1 cellular context compared by ENCODE assay signal in genomic region chr9:130526854-130527650, GRCh38.
TF ChIP-seq lines count a peak whose summit lies in the region.

No MANE protein-coding gene starts in this region.

TF ChIP-seq in HepG2, 621 proteins besides CTCF, POLR2A, EP300 and RAD21 (continued from another document and continues in another):
- TF ChIP-seq ZNF142 (CRISPR knock-in tag; IDR thresholded peaks at IDR 0.05) = peak; percentile 65; the same call in 1 of the 2 replicates
- no peak for TF ChIP-seq ZNF234 (CRISPR knock-in tag; conservative IDR thresholded peaks at IDR 0.05)
- peak; percentile 97 for TF ChIP-seq HNF4A (CRISPR knock-in tag; IDR thresholded peaks at IDR 0.05)
- TF ChIP-seq ZBTB20 (CRISPR knock-in tag; IDR thresholded peaks at IDR 0.05; ENCODE audit: borderline replicate concordance, low read depth) = 0 out of 2 replicates have a peak, but pooled peaks have one; percentile 20
- TF ChIP-seq ZNF580 (CRISPR knock-in tag; IDR thresholded peaks at IDR 0.05; ENCODE audit: borderline replicate concordance, low read depth) = peak; percentile 53; the same call in 1 of the 2 replicates
- TF ChIP-seq ZBTB25 (CRISPR knock-in tag; IDR thresholded peaks at IDR 0.05) = peak; percentile 81
- no peak for TF ChIP-seq ZC3H4 (CRISPR knock-in tag; IDR thresholded peaks at IDR 0.05; ENCODE audit: borderline replicate concordance)
- TF ChIP-seq ZNF777 (CRISPR knock-in tag; IDR thresholded peaks at IDR 0.05) = peak; percentile 75
- TF ChIP-seq SRSF1 (optimal IDR thresholded peaks at IDR 0.05; ENCODE audit: low read depth, low read length) = peak; percentile 55
- peak; percentile 88 for TF ChIP-seq RARA (CRISPR knock-in tag; IDR thresholded peaks at IDR 0.05)
- peak; percentile 23; the same call in 1 of the 2 replicates for TF ChIP-seq SAP130 (CRISPR knock-in tag; IDR thresholded peaks at IDR 0.05; ENCODE audit: low read depth)
- TF ChIP-seq GLI4 (CRISPR knock-in tag; IDR thresholded peaks at IDR 0.05; ENCODE audit: borderline replicate concordance) = 0 out of 2 replicates have a peak, but pooled peaks have one; percentile 32
- TF ChIP-seq ARID5B (CRISPR knock-in tag; IDR thresholded peaks at IDR 0.05) = peak; percentile 85
- 0 out of 2 replicates have a peak, but pooled peaks have one; percentile 62 for TF ChIP-seq MTF2 (CRISPR knock-in tag; IDR thresholded peaks at IDR 0.05; ENCODE audit: borderline replicate concordance)
- TF ChIP-seq MEIS2 (CRISPR knock-in tag; IDR thresholded peaks at IDR 0.05) = peak; percentile 47
- TF ChIP-seq MED1 (CRISPR knock-in tag; IDR thresholded peaks at IDR 0.05) = peak; percentile 66
- TF ChIP-seq ZNF660 (CRISPR knock-in tag; IDR thresholded peaks at IDR 0.05; ENCODE audit: borderline replicate concordance, low read depth) = no peak
- TF ChIP-seq MIER3 (CRISPR knock-in tag; IDR thresholded peaks at IDR 0.05; ENCODE audit: borderline replicate concordance) = peak; percentile 75; the same call in 1 of the 2 replicates
- TF ChIP-seq ZNF292 (CRISPR knock-in tag; IDR thresholded peaks at IDR 0.05; ENCODE audit: borderline replicate concordance, low read depth) = peak; percentile 96
- TF ChIP-seq ZGPAT (CRISPR knock-in tag; IDR thresholded peaks at IDR 0.05) = peak; percentile 72; the same call in 1 of the 2 replicates
- no peak for TF ChIP-seq ZSCAN31 (CRISPR knock-in tag; IDR thresholded peaks at IDR 0.05; ENCODE audit: low read depth)
- TF ChIP-seq BORCS8-MEF2B (CRISPR knock-in tag; IDR thresholded peaks at IDR 0.05) = peak; percentile 27; the same call in 1 of the 2 replicates
- TF ChIP-seq MTA1 (CRISPR knock-in tag; IDR thresholded peaks at IDR 0.05; ENCODE audit: borderline replicate concordance) = peak; percentile 100
- TF ChIP-seq IRF2 (CRISPR knock-in tag; IDR thresholded peaks at IDR 0.05) = 0 out of 2 replicates have a peak, but pooled peaks have one; percentile 18
- peak; percentile 63 for TF ChIP-seq HIVEP1 (CRISPR knock-in tag; IDR thresholded peaks at IDR 0.05)
- 0 out of 2 replicates have a peak, but pooled peaks have one; percentile 47 for TF ChIP-seq ZNF784 (CRISPR knock-in tag; IDR thresholded peaks at IDR 0.05; ENCODE audit: borderline replicate concordance)
- TF ChIP-seq NBN (conservative IDR thresholded peaks at IDR 0.05) = no peak
- TF ChIP-seq CBFB (CRISPR knock-in tag; IDR thresholded peaks at IDR 0.05) = peak; percentile 52; the same call in 1 of the 2 replicates
- no peak for TF ChIP-seq KAT8 (CRISPR knock-in tag; IDR thresholded peaks at IDR 0.05)
- peak; percentile 53; the same call in 1 of the 2 replicates for TF ChIP-seq ZNF281 (CRISPR knock-in tag; IDR thresholded peaks at IDR 0.05; ENCODE audit: borderline replicate concordance)
- TF ChIP-seq UBTF (CRISPR knock-in tag; IDR thresholded peaks at IDR 0.05) = peak; percentile 80
- TF ChIP-seq ZNF280B (CRISPR knock-in tag; IDR thresholded peaks at IDR 0.05; ENCODE audit: borderline replicate concordance) = peak; percentile 87; the same call in 1 of the 2 replicates
